In the genomic region with DNA sequence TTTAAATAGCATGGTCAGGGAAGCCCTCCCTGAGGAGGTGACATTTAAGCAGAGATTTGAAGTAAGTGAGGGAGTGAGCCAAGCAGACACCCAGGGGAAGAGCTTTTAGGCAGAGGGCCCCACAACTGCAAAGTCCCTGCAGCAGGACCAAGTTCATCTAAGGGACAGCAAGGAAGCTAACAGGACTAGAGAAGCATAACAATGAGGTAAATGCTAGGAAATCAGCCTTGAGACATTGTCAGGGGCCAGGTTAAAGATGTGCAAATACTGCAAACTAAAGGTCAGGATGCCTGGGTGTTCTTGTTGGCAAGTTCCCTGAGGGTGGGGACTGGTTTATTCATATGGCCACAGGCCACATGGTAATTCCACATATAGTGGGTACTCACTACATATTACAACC, we compare ENCODE assay signal across 19 cellular contexts.
DNase-seq lines count a peak whose midpoint lies in the region; ATAC-seq and TF ChIP-seq lines count a peak whose summit lies in the region.
"Had no signal": no experiment of that assay in that cellular context is flagged by ENCODE, and none has a peak within 500 bp of the region (broad histone marks: within the 10 kb centered on the region; RNA-seq: fewer than 3 reads in every experiment).

No MANE protein-coding gene starts in this region.

- H4K20me1 ChIP-seq in GM23338 (replicated peaks; ENCODE audit: insufficient read depth) = peaks cover 3% of the 10 kb centered on the region
- H4K20me1 ChIP-seq: BLaER1 had no signal

- H3K27ac Mint-ChIP-seq in GM23338 (no peak overlapping the region), mesothelial cell of epicardium (peak overlapping the region; percentile 64), MCF 10A (ENCODE audit: low read depth, unreplicated experiment) (no peak overlapping the region)
- H3K27ac Mint-ChIP-seq: CD4-positive, alpha-beta memory T cell; HFFc6 had no signal

- TF ChIP-seq CTCF in GM23338 (conservative IDR thresholded peaks at IDR 0.05; ENCODE audit: low read depth in 2 of 2) = no peak
- TF ChIP-seq CTCF in mesothelial cell of epicardium (IDR thresholded peaks at IDR 0.05; ENCODE audit: unreplicated experiment) = no peak
- TF ChIP-seq CTCF in GM10248 (IDR thresholded peaks at IDR 0.05; ENCODE audit: control extremely low read depth, extremely low read depth, low read depth, missing control alignments) = no peak
- TF ChIP-seq CTCF in MCF 10A (IDR thresholded peaks at IDR 0.05; ENCODE audit: unreplicated experiment) = no peak

- CTCF ChIA-PET in GM10248 (lab: Yijun Ruan, JAX) = no interaction called here
- CTCF ChIA-PET in MCF 10A (lab: Yijun Ruan, JAX) = interaction anchor here (3.0 kb wide), 1 partner anchor 328 kb away, joined by 9 read pairs; no protein-coding TSS in a partner anchor

- H3K36me3 ChIP-seq in GM23338 (ENCODE audit: insufficient read depth) (no peaks in the 10 kb centered on the region), NT2/D1 (ENCODE audit: insufficient read depth, insufficient read length, low read length) (no peaks in the 10 kb centered on the region)
- H3K36me3 ChIP-seq: BLaER1 had no signal

- no peaks in the 10 kb centered on the region for H3K27me3 ChIP-seq in GM23338 (ENCODE audit: insufficient read depth)
- H3K27me3 ChIP-seq in NT2/D1 (ENCODE audit: insufficient read depth, insufficient read length) = no peaks in the 10 kb centered on the region
- H3K27me3 ChIP-seq: BLaER1 had no signal

- H3K4me1 ChIP-seq in GM23338 (ENCODE audit: insufficient read depth) = peaks cover 22% of the 10 kb centered on the region
- no peaks in the 10 kb centered on the region for H3K4me1 ChIP-seq in NT2/D1 (ENCODE audit: insufficient read depth, insufficient read length)
- H3K4me1 ChIP-seq: A549, BLaER1 had no signal

- intact Hi-C loops in MCF 10A (cut with micrococcal nuclease) = no loop called here

- BruUV-seq in MCF 10A (replicated peaks; lab: Mats Ljungman, UMichigan) = no TSS peak

- no peaks in the 10 kb centered on the region for H3F3A ChIP-seq in GM23338 (replicated peaks; ENCODE audit: low read depth)

- H3K27me3 Mint-ChIP-seq in GM23338 (ENCODE audit: insufficient read depth, low read depth, poor library complexity) = peaks cover 2% of the 10 kb centered on the region
- H3K27me3 Mint-ChIP-seq in mesothelial cell of epicardium (ENCODE audit: low read depth) = no peaks in the 10 kb centered on the region
- H3K27me3 Mint-ChIP-seq in MCF 10A (ENCODE audit: insufficient read depth, unreplicated experiment) = no peaks in the 10 kb centered on the region

- H3K9ac ChIP-seq in NT2/D1 (ENCODE audit: insufficient read length, low read depth) = no peak overlapping the region
- H3K9ac ChIP-seq: BLaER1, GM23248 had no signal

- H3K36me3 Mint-ChIP-seq in GM23338 (ENCODE audit: low read depth) = no peaks in the 10 kb centered on the region; the same call in 2 of the 3 replicates
- peaks cover 4% of the 10 kb centered on the region for H3K36me3 Mint-ChIP-seq in mesothelial cell of epicardium
- peaks cover 7% of the 10 kb centered on the region for H3K36me3 Mint-ChIP-seq in MCF 10A (ENCODE audit: insufficient read depth, unreplicated experiment)
- H3K36me3 Mint-ChIP-seq: CD14-positive monocyte; CD4-positive, alpha-beta memory T cell had no signal

- no peaks in the 10 kb centered on the region; the same call in 2 of the 3 replicates for H3K9me3 Mint-ChIP-seq in GM23338
- H3K9me3 Mint-ChIP-seq in mesothelial cell of epicardium = peaks cover 6% of the 10 kb centered on the region
- H3K9me3 Mint-ChIP-seq in MCF 10A (ENCODE audit: unreplicated experiment) = no peaks in the 10 kb centered on the region
- H3K9me3 Mint-ChIP-seq: HFFc6 had no signal

- H3K27ac ChIP-seq in GM23338 (ENCODE audit: low read depth) = no peak overlapping the region
- H3K27ac ChIP-seq: 22Rv1, A549, BLaER1, GM23248 had no signal

- POLR2A ChIA-PET in GM10248 (lab: Yijun Ruan, JAX) = no interaction called here
- POLR2A ChIA-PET in MCF 10A (lab: Yijun Ruan, JAX) = no interaction called here

- peak; percentile 91 for ATAC-seq in GM23338
- ATAC-seq: A549, HCT116, K562 had no signal

- peak overlapping the region; percentile 17 for H3K4me2 ChIP-seq in GM23338
- H3K4me2 ChIP-seq: A549, BLaER1 had no signal

- no peaks in the 10 kb centered on the region for H3K9me3 ChIP-seq in NT2/D1 (ENCODE audit: insufficient read depth, low read length)
- H3K9me3 ChIP-seq: A549, BLaER1 had no signal

- peaks cover 10% of the 10 kb centered on the region for H3K4me1 Mint-ChIP-seq in GM23338
- H3K4me1 Mint-ChIP-seq in mesothelial cell of epicardium = peaks cover 25% of the 10 kb centered on the region
- no peaks in the 10 kb centered on the region for H3K4me1 Mint-ChIP-seq in MCF 10A (ENCODE audit: insufficient read depth, unreplicated experiment)
- H3K4me1 Mint-ChIP-seq: CD14-positive monocyte; CD4-positive, alpha-beta memory T cell had no signal

- no peaks in the 10 kb centered on the region for H3K79me2 ChIP-seq in GM23338 (replicated peaks; ENCODE audit: insufficient read depth)

- H3K4me3 Mint-ChIP-seq in GM23338 (no peak overlapping the region), mesothelial cell of epicardium (no peak overlapping the region), MCF 10A (ENCODE audit: unreplicated experiment) (no peak overlapping the region)
- H3K4me3 Mint-ChIP-seq: CD14-positive monocyte; CD4-positive, alpha-beta memory T cell; HFFc6 had no signal

- no peaks in the 10 kb centered on the region for H3K9me2 ChIP-seq in GM23338 (ENCODE audit: insufficient read depth)

- H2AFZ ChIP-seq in GM23338 = no peak overlapping the region
- H2AFZ ChIP-seq: GM23248 had no signal

- DNase-seq in GM23338 (ENCODE audit: low spot score) = peak; percentile 66
- DNase-seq in NT2/D1 (ENCODE audit: low read depth, low spot score) = peak; percentile 82
- DNase-seq in iPS DF 19.7 (ENCODE audit: low read depth, low spot score) = peak; percentile 42
- no peak for DNase-seq in mesothelial cell of epicardium (ENCODE audit: low spot score in 2 of 2, unreplicated experiment in 2 of 2)
- DNase-seq in GM10248 (ENCODE audit: extremely low spot score) = no peak
- DNase-seq in SIG-M5 (lab: John Stamatoyannopoulos, UW) = no peak
- no peak for DNase-seq in MCF 10A (ENCODE audit: unreplicated experiment)
- DNase-seq in effector CD4-positive, alpha-beta T cell = no peak
- DNase-seq: CD4-positive, alpha-beta memory T cell; DMS79 treated with DMSO at 0.1 percent for 48 hours; GM23248; HFFc6; IMR-90 had no signal

- no peak overlapping the region for H3K4me3 ChIP-seq in GM23338
- H3K4me3 ChIP-seq in NT2/D1 (ENCODE audit: insufficient read length, low read depth) = no peak overlapping the region
- H3K4me3 ChIP-seq: A549, BLaER1, GM23248, K562 had no signal

TF ChIP-seq in GM23338, 12 proteins besides CTCF, POLR2A, EP300 and RAD21 (continues in another document):
- no peak for TF ChIP-seq ZNF114 (CRISPR knock-in tag; IDR thresholded peaks at IDR 0.05)
- TF ChIP-seq NANOG (IDR thresholded peaks at IDR 0.05; ENCODE audit: borderline replicate concordance) = peak; percentile 78; the same call in 1 of the 2 replicates
- peak; percentile 54 for TF ChIP-seq POLR2AphosphoS5 (IDR thresholded peaks at IDR 0.05; ENCODE audit: low read depth)

Comparison
In these comparisons a context has a peak if more than half of its experiments do, and no peak if none do; other contexts are left out.
1. DNase-seq: peak in GM23338 (single experiment), NT2/D1 (single experiment) and iPS DF 19.7 (single experiment); none in mesothelial cell of epicardium (0 of 2), GM10248 (single experiment), SIG-M5 (single experiment), MCF 10A (single experiment) and effector CD4-positive, alpha-beta T cell (single experiment).